ENCODE assay signal across 21 cellular contexts in genomic region chr11:123377355-123377754, GRCh38.
"Had no signal": no experiment of that assay in that cellular context is flagged by ENCODE, and none has a peak within 500 bp of the region (broad histone marks: within the 10 kb centered on the region; RNA-seq: fewer than 3 reads in every experiment).

No MANE protein-coding gene starts in this region.

- DNase-seq: activated CD4-positive, alpha-beta memory T cell treated with anti-CD3 and anti-CD28 coated beads for 36 hours; activated CD4-positive, alpha-beta T cell treated with anti-CD3 and anti-CD28 coated beads for 48 hours; activated CD8-positive, alpha-beta memory T cell treated with anti-CD3 and anti-CD28 coated beads, Interleukin-2, amount 50 U/mL, for 4 hours; activated gamma-delta T cell; activated naive CD4-positive, alpha-beta T cell treated with anti-CD3 and anti-CD28 coated beads, Interleukin-2, amount 10 ng/mL, durations not matched to agents 7 days and 5 days; activated T-cell treated with anti-CD3 and anti-CD28 coated beads, Interleukin-2, amount 50 U/mL, for 1 hour; amygdala; caudate nucleus; cortex of kidney; effector memory CD8-positive, alpha-beta T cell; erythroblast; gastrocnemius medialis; glutamatergic neuron; immature natural killer cell; naive thymus-derived CD8-positive, alpha-beta T cell; right cardiac atrium; stimulated activated CD4-positive, alpha-beta T cell treated with anti-CD3 and anti-CD28 coated beads, Interleukin-15, amount 100 ng/mL, for 24 hours; stimulated activated CD4-positive, alpha-beta T cell treated with anti-CD3 and anti-CD28 coated beads, Interleukin-2, amount 100 ng/mL, for 24 hours; stimulated activated naive CD4-positive, alpha-beta T cell; T-cell had no signal

- H3K27me3 Mint-ChIP-seq: activated CD4-positive, alpha-beta memory T cell treated with anti-CD3 and anti-CD28 coated beads for 36 hours; activated naive CD4-positive, alpha-beta T cell treated with anti-CD3 and anti-CD28 coated beads, Interleukin-2, amount 10 ng/mL, durations not matched to agents 7 days and 5 days; effector memory CD8-positive, alpha-beta T cell; T-cell had no signal

- H3K4me1 ChIP-seq: tibial nerve had no signal

- H3K9me3 ChIP-seq: gastrocnemius medialis, tibial nerve had no signal

- ATAC-seq: effector memory CD8-positive, alpha-beta T cell; gastrocnemius medialis; naive thymus-derived CD8-positive, alpha-beta T cell; right cardiac atrium; T-cell had no signal

- H3K36me3 Mint-ChIP-seq: activated CD4-positive, alpha-beta memory T cell treated with anti-CD3 and anti-CD28 coated beads for 36 hours; immature natural killer cell; naive thymus-derived CD8-positive, alpha-beta T cell; T-cell had no signal

- H3K27ac Mint-ChIP-seq: activated CD4-positive, alpha-beta memory T cell treated with anti-CD3 and anti-CD28 coated beads for 36 hours; activated naive CD4-positive, alpha-beta T cell treated with anti-CD3 and anti-CD28 coated beads, Interleukin-2, amount 10 ng/mL, durations not matched to agents 7 days and 5 days; effector memory CD8-positive, alpha-beta T cell; naive thymus-derived CD8-positive, alpha-beta T cell; T-cell had no signal

- H3K9me3 Mint-ChIP-seq: activated CD4-positive, alpha-beta memory T cell treated with anti-CD3 and anti-CD28 coated beads for 36 hours; activated naive CD4-positive, alpha-beta T cell treated with anti-CD3 and anti-CD28 coated beads, Interleukin-2, amount 10 ng/mL, durations not matched to agents 7 days and 5 days; effector memory CD8-positive, alpha-beta T cell; immature natural killer cell; naive thymus-derived CD8-positive, alpha-beta T cell; T-cell had no signal

- H3K27ac ChIP-seq: gastrocnemius medialis, tibial nerve had no signal

- H3K36me3 ChIP-seq: gastrocnemius medialis, tibial nerve had no signal

- H3K4me3 ChIP-seq: gastrocnemius medialis, tibial nerve had no signal

- H3K4me3 Mint-ChIP-seq: activated CD4-positive, alpha-beta memory T cell treated with anti-CD3 and anti-CD28 coated beads for 36 hours; activated naive CD4-positive, alpha-beta T cell treated with anti-CD3 and anti-CD28 coated beads, Interleukin-2, amount 10 ng/mL, durations not matched to agents 7 days and 5 days; effector memory CD8-positive, alpha-beta T cell; immature natural killer cell; naive thymus-derived CD8-positive, alpha-beta T cell; T-cell had no signal
